8 cellular contexts compared by ENCODE assay signal in genomic region chrX:129781134-129782014, GRCh38. TPM values are rescaled to one million over a fixed set of nuclear protein-coding genes. Genes with fewer than 3 reads are reported as not detected.
DNase-seq lines count a peak whose midpoint lies in the region; ATAC-seq and FAIRE-seq lines count a peak whose summit lies in the region.

No MANE protein-coding gene starts in this region.

- H2BK120ac ChIP-seq in mesenchymal stem cell (ENCODE audit: low read depth, low read length): no peak overlapping the region

- WGBS in mesenchymal stem cell: 77% methylated on average over 8 of the region's 13 CpGs

- no peak overlapping the region for H2BK5ac ChIP-seq in mesenchymal stem cell (ENCODE audit: low read depth, low read length, poor library complexity, severe bottlenecking)

- H3K27me3 ChIP-seq in mesenchymal stem cell (ENCODE audit: control insufficient read depth in 1 of 2, insufficient read depth in 1 of 2, low read length in 2 of 2): peaks cover 0 to 41% of the 10 kb centered on the region in 2 experiments

- DNase-seq in activated CD4-positive, CD25-positive, alpha-beta regulatory T cell (lab: John Stamatoyannopoulos, UW): peak; percentile 41 to 68 (median 61)
- DNase-seq in stimulated activated CD4-positive, alpha-beta T cell treated with anti-CD3 and anti-CD28 coated beads, Interleukin-4, amount 100 ng/mL, for 1 hour: peak; percentile 68
- DNase-seq in mesenchymal stem cell (no peak), HTR-8/SVneo (ENCODE audit: insufficient read length, low spot score) (no peak), EL (no peak)

- no peak overlapping the region for H3K4ac ChIP-seq in mesenchymal stem cell (ENCODE audit: low read depth in 1 of 2, low read length in 2 of 2)

- no peak overlapping the region for H2AK5ac ChIP-seq in mesenchymal stem cell (ENCODE audit: low read length, severe bottlenecking)

- no peaks in the 10 kb centered on the region for H3K27me3 Mint-ChIP-seq in dendritic cell treated with granulocyte-macrophage colony-stimulating factor and Interleukin-4, amounts not matched to agents 40 ng/mL and 50 ng/mL, for 4 days

- H4K91ac ChIP-seq in mesenchymal stem cell (ENCODE audit: low read length): no peak overlapping the region

- H3K9me3 Mint-ChIP-seq in dendritic cell treated with granulocyte-macrophage colony-stimulating factor and Interleukin-4, amounts not matched to agents 40 ng/mL and 50 ng/mL, for 4 days: no peaks in the 10 kb centered on the region

- no peak overlapping the region for H3K4me2 ChIP-seq in mesenchymal stem cell (ENCODE audit: low read length, poor library complexity, severe bottlenecking)

- H3K9me3 ChIP-seq in mesenchymal stem cell (ENCODE audit: control insufficient read depth, low read length): no peaks in the 10 kb centered on the region

- H3K36me3 ChIP-seq in mesenchymal stem cell (ENCODE audit: control insufficient read depth in 1 of 2, insufficient read depth in 2 of 2, low read depth in 1 of 2, low read length in 2 of 2): no peaks in the 10 kb centered on the region

- H3K18ac ChIP-seq in mesenchymal stem cell (ENCODE audit: low read depth in 1 of 2, low read length in 2 of 2): no peak overlapping the region

- ATAC-seq in GM19351 (IDR thresholded peaks at IDR 0.05; ENCODE audit: unreplicated experiment): peak; percentile 61
- peak; percentile 79 for ATAC-seq in HG03378 (IDR thresholded peaks at IDR 0.05; ENCODE audit: unreplicated experiment)

- no peak overlapping the region for H3K4me3 ChIP-seq in mesenchymal stem cell (ENCODE audit: insufficient read depth in 1 of 2, low read depth in 1 of 2, low read length in 2 of 2)

- H3K9ac ChIP-seq in mesenchymal stem cell (ENCODE audit: low read length): no peak overlapping the region

- H4K8ac ChIP-seq in mesenchymal stem cell (ENCODE audit: low read length): no peak overlapping the region

- H3K79me1 ChIP-seq in mesenchymal stem cell (replicated peaks; ENCODE audit: low read length, poor library complexity, severe bottlenecking): no peaks in the 10 kb centered on the region

- H3K4me1 Mint-ChIP-seq in dendritic cell treated with granulocyte-macrophage colony-stimulating factor and Interleukin-4, amounts not matched to agents 40 ng/mL and 50 ng/mL, for 4 days (ENCODE audit: low read depth): peaks cover 60% of the 10 kb centered on the region

- H3K4me1 ChIP-seq in mesenchymal stem cell (ENCODE audit: control insufficient read depth, insufficient read depth, low read depth, low read length): no peaks in the 10 kb centered on the region

- no peak overlapping the region for H3K14ac ChIP-seq in mesenchymal stem cell (ENCODE audit: low read length in 2 of 2)

- H2BK15ac ChIP-seq in mesenchymal stem cell (ENCODE audit: low read depth, poor library complexity, severe bottlenecking): no peak overlapping the region

- no peak for FAIRE-seq in HTR-8/SVneo (lab: Jason Lieb, UNC)

- no peak overlapping the region for H3K27ac ChIP-seq in mesenchymal stem cell (ENCODE audit: low read length, poor library complexity, severe bottlenecking)

- no peak overlapping the region for H2BK12ac ChIP-seq in mesenchymal stem cell (ENCODE audit: low read length in 2 of 2)

- no peak overlapping the region for H3K23ac ChIP-seq in mesenchymal stem cell (ENCODE audit: low read length in 2 of 2)

- peak overlapping the region; percentile 96 for H3K4me3 Mint-ChIP-seq in dendritic cell treated with granulocyte-macrophage colony-stimulating factor and Interleukin-4, amounts not matched to agents 40 ng/mL and 50 ng/mL, for 4 days

- H3K27ac Mint-ChIP-seq in dendritic cell treated with granulocyte-macrophage colony-stimulating factor and Interleukin-4, amounts not matched to agents 40 ng/mL and 50 ng/mL, for 4 days: peak overlapping the region; percentile 96

- H3K36me3 Mint-ChIP-seq in dendritic cell treated with granulocyte-macrophage colony-stimulating factor and Interleukin-4, amounts not matched to agents 40 ng/mL and 50 ng/mL, for 4 days (ENCODE audit: low read depth): peaks cover 59% of the 10 kb centered on the region

- intact Hi-C loops in dendritic cell treated with granulocyte-macrophage colony-stimulating factor and Interleukin-4, amounts not matched to agents 40 ng/mL and 50 ng/mL, for 4 days (cut with micrococcal nuclease): loop anchor here (1.0 to 10.0 kb wide), 4 partner anchors 8 to 47 kb away; partner anchors contain the start of gene XPNPEP2

- H2AFZ ChIP-seq in mesenchymal stem cell (ENCODE audit: low read depth, low read length): no peak overlapping the region

RNA-seq across cellular contexts. Expression of gene SASH3, which starts 1.6 kb away (rescaled TPM):
- not detected for polyA plus RNA-seq in mesenchymal stem cell (2013, experiment 1 of 2)
- not detected for polyA plus RNA-seq in mesenchymal stem cell (2013, experiment 2 of 2)

RNA-seq across cellular contexts. Expression of gene XPNPEP2, which starts 42.6 kb away (rescaled TPM):
- polyA plus RNA-seq in mesenchymal stem cell (2013, experiment 1 of 2): 0.59 TPM
- 0.37 TPM for polyA plus RNA-seq in mesenchymal stem cell (2013, experiment 2 of 2)

Comparison
In these comparisons a context has a peak if more than half of its experiments do, and no peak if none do; other contexts are left out.
1. DNase-seq: peak in activated CD4-positive, CD25-positive, alpha-beta regulatory T cell (4 of 4) and stimulated activated CD4-positive, alpha-beta T cell treated with anti-CD3 and anti-CD28 coated beads, Interleukin-4, amount 100 ng/mL, for 1 hour (single experiment); none in mesenchymal stem cell (single experiment), HTR-8/SVneo (single experiment) and EL (single experiment).